ENCODE assay signal across 10 cellular contexts in the genomic region with DNA sequence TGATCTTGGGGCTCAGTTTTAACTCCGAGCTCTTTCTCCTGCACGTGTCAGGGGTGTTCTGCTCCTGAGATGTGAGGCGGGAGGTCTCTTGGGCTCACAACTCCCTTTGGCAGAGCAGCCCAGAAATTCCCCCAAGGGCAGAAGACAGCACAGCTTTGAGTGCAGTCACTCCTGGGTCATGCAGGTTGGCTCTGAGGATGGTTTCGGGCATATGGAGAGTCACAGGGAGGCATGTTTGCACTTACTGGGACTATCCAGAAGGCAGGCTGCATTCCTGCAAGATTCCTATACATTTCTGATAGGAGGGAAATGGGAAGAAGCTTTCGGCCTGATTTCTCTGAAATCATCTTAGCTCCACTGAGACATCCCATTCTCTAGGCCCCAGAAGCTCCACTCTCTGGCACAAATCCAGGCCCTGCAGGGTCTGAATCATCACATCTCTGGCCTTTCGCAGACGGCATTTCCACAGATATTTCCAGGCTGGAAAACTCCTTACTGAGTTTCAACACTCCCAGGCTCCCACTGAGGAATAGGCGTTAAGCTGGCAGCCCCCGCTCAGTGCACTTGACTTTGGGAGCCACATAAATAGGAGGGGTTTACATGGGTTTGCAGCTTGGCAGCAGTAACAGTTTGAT. TPM values are rescaled to one million over a fixed set of nuclear protein-coding genes. Genes with fewer than 3 reads are reported as not detected.
DNase-seq lines count a peak whose midpoint lies in the region; ATAC-seq and TF ChIP-seq lines count a peak whose summit lies in the region.
"Had no signal": no experiment of that assay in that cellular context is flagged by ENCODE, and none has a peak within 500 bp of the region (broad histone marks: within the 10 kb centered on the region; RNA-seq: fewer than 3 reads in every experiment).

No MANE protein-coding gene starts in this region.

- H3K4me2 ChIP-seq in neural progenitor cell = peak overlapping the region; percentile 13

- peak; percentile 83 for DNase-seq in AG20443 (ENCODE audit: low spot score)
- DNase-seq in RWPE1 (ENCODE audit: low spot score) = peak; percentile 71
- DNase-seq in fibroblast of peridontal ligament (ENCODE audit: extremely low read depth) = peak; percentile 94
- DNase-seq in neural progenitor cell (ENCODE audit: low spot score) = no peak
- DNase-seq in glutamatergic neuron = no peak
- DNase-seq in left lobe of liver (ENCODE audit: low spot score) = no peak
- no peak for DNase-seq in T-helper 9 cell
- DNase-seq: activated CD4-positive, alpha-beta T cell treated with anti-CD3 and anti-CD28 coated beads for 48 hours; NCI-H1092 had no signal

- H3K27me3 Mint-ChIP-seq in neural progenitor cell (ENCODE audit: insufficient read depth, low read depth) (no peaks in the 10 kb centered on the region), glutamatergic neuron (ENCODE audit: unreplicated experiment) (peaks cover 3% of the 10 kb centered on the region)

- no peaks in the 10 kb centered on the region for H3K9me3 ChIP-seq in neural progenitor cell (ENCODE audit: low read depth)

- POLR2A ChIA-PET in RWPE1 (lab: Yijun Ruan, JAX; ENCODE audit: low non-redundant PET) = interaction anchor here (0.6 kb wide), 1 partner anchor 40 kb away, joined by 5 read pairs; a partner anchor contains a TSS

- H3K9ac ChIP-seq in neural progenitor cell = no peak overlapping the region

- peak overlapping the region; percentile 19; the same call in 1 of the 2 replicates for H3K27ac ChIP-seq in RWPE1
- H3K27ac ChIP-seq in neural progenitor cell = peak overlapping the region; percentile 56

- peaks cover 66% of the 10 kb centered on the region for H4K20me1 ChIP-seq in neural progenitor cell (ENCODE audit: low read depth)

- peaks cover 5% of the 10 kb centered on the region for H3F3A ChIP-seq in neural progenitor cell (ENCODE audit: low read depth)

- peaks cover 79% of the 10 kb centered on the region for H3K79me2 ChIP-seq in neural progenitor cell (ENCODE audit: low read depth)

- H3K9me3 Mint-ChIP-seq in neural progenitor cell (peaks cover 6% of the 10 kb centered on the region), glutamatergic neuron (ENCODE audit: unreplicated experiment) (peaks cover 9% of the 10 kb centered on the region)

- H2AFZ ChIP-seq in neural progenitor cell (replicated peaks) = no peak overlapping the region

- peaks cover 23% of the 10 kb centered on the region for H3K4me1 ChIP-seq in neural progenitor cell

- H3K27ac Mint-ChIP-seq in neural progenitor cell = peak overlapping the region; percentile 6
- H3K27ac Mint-ChIP-seq in glutamatergic neuron (ENCODE audit: unreplicated experiment) = no peak overlapping the region

- no peaks in the 10 kb centered on the region for H3K27me3 ChIP-seq in neural progenitor cell

- H3K4me1 Mint-ChIP-seq in neural progenitor cell (peaks cover 37% of the 10 kb centered on the region), glutamatergic neuron (ENCODE audit: low read depth, unreplicated experiment) (peaks cover 38% of the 10 kb centered on the region)

- TF ChIP-seq CTCF in RWPE1 (conservative IDR thresholded peaks at IDR 0.05; ENCODE audit: low read depth) (no peak), neural progenitor cell (IDR thresholded peaks at IDR 0.05) (no peak), glutamatergic neuron (IDR thresholded peaks at IDR 0.05; ENCODE audit: partially characterized antibody, unreplicated experiment) (no peak)

- H3K36me3 Mint-ChIP-seq in neural progenitor cell (peaks cover 51% of the 10 kb centered on the region), glutamatergic neuron (ENCODE audit: unreplicated experiment) (peaks cover 4% of the 10 kb centered on the region)

- no peak for ATAC-seq in HG03039 (IDR thresholded peaks at IDR 0.05; ENCODE audit: unreplicated experiment)
- ATAC-seq in left lobe of liver = no peak

- CTCF ChIA-PET in RWPE1 (lab: Yijun Ruan, JAX) = interaction anchor here (0.6 kb wide), 3 partner anchors 85 to 95 kb away, joined by 3 to 4 read pairs (median 4); no protein-coding TSS in a partner anchor

- H3K4me3 ChIP-seq in neural progenitor cell = no peak overlapping the region

- no peaks in the 10 kb centered on the region for H3K36me3 ChIP-seq in neural progenitor cell

- peak overlapping the region; percentile 10 for H3K4me3 Mint-ChIP-seq in neural progenitor cell
- H3K4me3 Mint-ChIP-seq in glutamatergic neuron (ENCODE audit: unreplicated experiment) = no peak overlapping the region

RNA-seq across cellular contexts. Expression of a gene that starts 39.8 kb away (rescaled TPM):
- total RNA-seq in neural progenitor cell (ENCODE audit: low replicate concordance) (30.5 and 34.5 TPM in 2 replicates), glutamatergic neuron (ENCODE audit: unreplicated experiment) (90.2 TPM), left lobe of liver (0.88 TPM)

Comparison
In these comparisons a context has a peak if more than half of its experiments do, and no peak if none do; other contexts are left out.
1. DNase-seq: peak in AG20443 (single experiment), RWPE1 (single experiment) and fibroblast of peridontal ligament (single experiment); none in neural progenitor cell (single experiment), glutamatergic neuron (single experiment), left lobe of liver (single experiment) and T-helper 9 cell (single experiment).
2. RNA of a gene that starts 39.8 kb away (total RNA-seq): 90.2 TPM in glutamatergic neuron (single experiment) and 30.5 to 34.5 TPM in neural progenitor cell; 0.88 TPM in left lobe of liver (single experiment); every median in the first group is over 10 times any median in the second.